In the genomic region with DNA sequence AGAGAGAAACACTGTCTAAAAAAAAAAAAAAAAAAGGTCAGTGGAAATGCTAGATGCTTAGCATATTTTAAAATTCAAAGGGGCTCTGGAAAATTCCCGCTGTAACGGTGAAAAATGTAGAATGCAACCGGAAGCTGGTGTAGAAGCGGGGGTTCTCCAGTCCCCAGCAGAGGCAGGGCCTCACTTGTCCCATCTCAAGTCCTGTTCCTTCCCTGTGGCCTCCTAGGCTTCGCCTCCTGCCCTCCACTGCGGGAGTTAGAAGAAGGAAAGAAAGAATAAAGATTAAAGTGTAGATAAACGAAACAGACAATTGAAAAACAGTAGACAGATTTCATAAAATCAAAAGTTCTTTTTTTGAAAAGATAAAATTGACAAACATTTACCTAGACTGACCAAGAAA, we compare ENCODE assay signal across 10 cellular contexts. TPM values are rescaled to one million over a fixed set of nuclear protein-coding genes. Genes with fewer than 3 reads are reported as not detected.
DNase-seq lines count a peak whose midpoint lies in the region; ATAC-seq, FAIRE-seq and TF ChIP-seq lines count a peak whose summit lies in the region.
"Had no signal": no experiment of that assay in that cellular context is flagged by ENCODE, and none has a peak within 500 bp of the region (broad histone marks: within the 10 kb centered on the region; RNA-seq: fewer than 3 reads in every experiment).

No MANE protein-coding gene starts in this region.

- H2BK5ac ChIP-seq in H1 (ENCODE audit: low read depth, low read length) = no peak overlapping the region

- peaks cover 12 to 22% (median 18%) of the 10 kb centered on the region in 3 donors for H3K4me1 Mint-ChIP-seq in T-cell

- no peak overlapping the region for H2BK20ac ChIP-seq in H1 (ENCODE audit: low read length)

- H3K79me2 ChIP-seq in DOHH2 (ENCODE audit: control insufficient read depth, low read length) (no peaks in the 10 kb centered on the region), H1 (ENCODE audit: control insufficient read depth in 1 of 2, insufficient read depth in 2 of 2, low read length in 2 of 2) (no peaks in the 10 kb centered on the region)

- no peak overlapping the region for H3K18ac ChIP-seq in H1 (ENCODE audit: extremely low read depth, low read length)

- H3K4me2 ChIP-seq in DOHH2 (ENCODE audit: low read length) (peak overlapping the region; percentile 77), H1 (ENCODE audit: insufficient read depth in 1 of 2, low read depth in 2 of 2, low read length in 2 of 2) (peak overlapping the region; percentile 55 to 76; a peak in 2 of 4 replicates)

- H3F3A ChIP-seq in DOHH2 (ENCODE audit: control insufficient read depth, insufficient read depth) = no peaks in the 10 kb centered on the region

- ATAC-seq in T-cell (replicated peaks in 1 of 4) (peak in 2 of 4 experiments; percentile 7 to 52), GM18502 (IDR thresholded peaks at IDR 0.05; ENCODE audit: poor library complexity, unreplicated experiment) (no peak)

- peaks cover 11% of the 10 kb centered on the region for H3K4me1 ChIP-seq in DOHH2 (ENCODE audit: control insufficient read depth, low read length)
- H3K4me1 ChIP-seq in H1 (replicated peaks in 1 of 4; ENCODE audit: control insufficient read depth in 3 of 4, insufficient read depth in 4 of 4, low read length in 3 of 4) = no peaks in the 10 kb centered on the region
- peaks cover 0 to 15% (median 10%) of the 10 kb centered on the region in 4 donors for H3K4me1 ChIP-seq in sigmoid colon

- H3K27me3 ChIP-seq in DOHH2 (ENCODE audit: control insufficient read depth, low read length) (peaks cover 20% of the 10 kb centered on the region), H1 (replicated peaks in 1 of 4; ENCODE audit: control insufficient read depth in 3 of 4, extremely low read depth in 1 of 4, insufficient read depth in 3 of 4, low read length in 3 of 4) (peaks cover 2 to 15% (median 9%) of the 10 kb centered on the region in 4 experiments), sigmoid colon (no peaks in the 10 kb centered on the region)
- H3K27me3 ChIP-seq: suprapubic skin had no signal

- no peaks in the 10 kb centered on the region for H3K9me3 ChIP-seq in DOHH2 (ENCODE audit: control insufficient read depth, insufficient read depth, low read length)
- no peaks in the 10 kb centered on the region; a peak in 1 of 4 replicates for H3K9me3 ChIP-seq in H1 (ENCODE audit: insufficient read depth in 2 of 2, low read depth in 1 of 2, low read length in 1 of 2)
- no peaks in the 10 kb centered on the region for H3K9me3 ChIP-seq in sigmoid colon
- H3K9me3 ChIP-seq: suprapubic skin had no signal

- no peak overlapping the region for H4K5ac ChIP-seq in H1 (ENCODE audit: insufficient read length, low read depth, low read length)

- no peak overlapping the region for H3K23ac ChIP-seq in H1 (ENCODE audit: insufficient read length)

- TF ChIP-seq CTCF in DOHH2 (IDR thresholded peaks at IDR 0.05; ENCODE audit: low read depth, low read length, poor library complexity, severe bottlenecking) (no peak), H1 (IDR thresholded peaks at IDR 0.05; ENCODE audit: control extremely low read depth in 1 of 3, insufficient read depth in 1 of 3, low read depth in 1 of 3, low read length in 3 of 3) (no peak), sigmoid colon (IDR thresholded peaks at IDR 0.05) (no peak)

- peaks cover 13 to 31% of the 10 kb centered on the region in 2 donors for H3K27me3 Mint-ChIP-seq in T-cell

- H3K79me1 ChIP-seq in H1 (ENCODE audit: low read depth, low read length) = no peaks in the 10 kb centered on the region

- no peak overlapping the region for H3K4ac ChIP-seq in H1 (replicated peaks; ENCODE audit: insufficient read length, low read depth, low read length)

- no peak for TF ChIP-seq RAD21 in H1 (IDR thresholded peaks at IDR 0.05 in 1 of 2, conservative IDR thresholded peaks at IDR 0.05 in 1 of 2; ENCODE audit: low read depth in 2 of 2, low read length in 2 of 2)

- H4K20me1 ChIP-seq in DOHH2 (ENCODE audit: control insufficient read depth, insufficient read depth, low read depth, low read length) (no peaks in the 10 kb centered on the region), H1 (replicated peaks in 1 of 2; ENCODE audit: control insufficient read depth in 1 of 2, insufficient read depth in 2 of 2, low read length in 2 of 2) (no peaks in the 10 kb centered on the region)

- no peaks in the 10 kb centered on the region; the same call in 1 of the 2 replicates for H3K23me2 ChIP-seq in H1 (ENCODE audit: low read depth, low read length)

- no peak overlapping the region for H2BK120ac ChIP-seq in H1 (replicated peaks; ENCODE audit: low read depth, low read length)

- peak overlapping the region; percentile 72 to 78 (median 77) for H3K4me3 Mint-ChIP-seq in T-cell

- H3K9ac ChIP-seq in H1 (replicated peaks in 1 of 4; ENCODE audit: extremely low read depth in 1 of 4, low read depth in 3 of 4, low read length in 3 of 4) = no peak overlapping the region

- no peak overlapping the region for H3K56ac ChIP-seq in H1 (replicated peaks; ENCODE audit: insufficient read length, low read depth, low read length)

- no peak overlapping the region for H2BK15ac ChIP-seq in H1 (ENCODE audit: low read length)

- CTCF ChIA-PET in T-cell (lab: Charles Lee) (interaction anchor here (0.6 to 1.8 kb wide), 10 partner anchors 10 to 145 kb away, joined by 3 to 20 read pairs (median 4); a partner anchor contains a TSS), H1 (lab: Charles Lee; ENCODE audit: partially characterized antibody) (interaction anchor here (0.6 to 2.2 kb wide), 12 partner anchors 8 to 1627 kb away, joined by 3 to 10 read pairs (median 4); a partner anchor contains a TSS)

- POLR2A ChIA-PET in T-cell (lab: Charles Lee) (interaction anchor here in 1 of 2 donors (0.7 kb wide), 1 partner anchor 47 kb away, joined by 9 read pairs; no protein-coding TSS in a partner anchor), H1 (lab: Charles Lee; ENCODE audit: partially characterized antibody) (no interaction called here)

- H3K27ac ChIP-seq in DOHH2 (ENCODE audit: low read depth, low read length) = no peak overlapping the region
- H3K27ac ChIP-seq in H1 (ENCODE audit: low read depth, low read length) = no peak overlapping the region
- peak overlapping the region in 3 of 4 donors; percentile 60 to 68 (median 67) for H3K27ac ChIP-seq in sigmoid colon
- H3K27ac ChIP-seq: suprapubic skin had no signal

- H3K36me3 ChIP-seq in DOHH2 (ENCODE audit: control insufficient read depth, low read length) = no peaks in the 10 kb centered on the region
- no peaks in the 10 kb centered on the region for H3K36me3 ChIP-seq in H1 (ENCODE audit: control insufficient read depth in 2 of 4, insufficient read depth in 4 of 4, low read length in 3 of 4)
- H3K36me3 ChIP-seq in sigmoid colon = no peaks in the 10 kb centered on the region
- H3K36me3 ChIP-seq: suprapubic skin had no signal

- no peak overlapping the region for H2AFZ ChIP-seq in H1 (ENCODE audit: low read length)

- no peaks in the 10 kb centered on the region for H3K9me3 Mint-ChIP-seq in T-cell

- FAIRE-seq in H1 (lab: Jason Lieb, UNC) = no peak

- WGBS in H1 (ENCODE audit: extremely low coverage in 1 of 2, insufficient coverage in 1 of 2, insufficient read length in 1 of 2, insufficient replicate concordance in 2 of 2, low coverage in 1 of 2, low lambda C conversion rate in 2 of 2, missing lambda C conversion rate in 1 of 2), 2 experiments = 67% methylated on average over 7 of the region's 7 CpGs; no CpG with 5 or more reads in 1 of the 2 experiments
- 39 to 50% methylated on average over 7 of the region's 7 CpGs for WGBS in sigmoid colon, 2 donors

- H3K4me3 ChIP-seq in DOHH2 (ENCODE audit: low read length) = peak overlapping the region; percentile 71; the same call in 1 of the 2 replicates
- peak overlapping the region in 1 of 4 experiments; percentile 58; a peak in 2 of 8 replicates for H3K4me3 ChIP-seq in H1 (ENCODE audit: extremely low read depth in 1 of 4, insufficient read depth in 2 of 4, low read depth in 3 of 4, low read length in 4 of 4)
- H3K4me3 ChIP-seq in sigmoid colon = peak overlapping the region in 3 of 4 donors; percentile 38 to 47 (median 40)
- H3K4me3 ChIP-seq: K562 had no signal

- H3K9me2 ChIP-seq in DOHH2 (replicated peaks; ENCODE audit: control insufficient read depth, low read length) = no peaks in the 10 kb centered on the region

- TF ChIP-seq EP300 in H1 (IDR thresholded peaks at IDR 0.05; ENCODE audit: borderline replicate concordance in 1 of 2, low read depth in 2 of 2, low read length in 2 of 2) = no peak
- no peak for TF ChIP-seq EP300 in sigmoid colon (IDR thresholded peaks at IDR 0.05)

- peak overlapping the region; percentile 83 for H3K27ac Mint-ChIP-seq in T-cell

- no peak overlapping the region for H4K91ac ChIP-seq in H1 (replicated peaks; ENCODE audit: insufficient read length, low read length)

- H2AK5ac ChIP-seq in H1 (ENCODE audit: low read depth, low read length) = no peak overlapping the region

- H3K14ac ChIP-seq in H1 (ENCODE audit: insufficient read length) = no peak overlapping the region

- no peak overlapping the region for H4K8ac ChIP-seq in H1 (ENCODE audit: extremely low read depth, insufficient read depth, low read length)

- TF ChIP-seq POLR2A in H1 (IDR thresholded peaks at IDR 0.05; ENCODE audit: control extremely low read depth in 1 of 2, low read depth in 2 of 2, low read length in 2 of 2) (no peak), sigmoid colon (IDR thresholded peaks at IDR 0.05) (no peak)

- intact Hi-C loops in sigmoid colon (cut with DNase I) = no loop called here

- no peak overlapping the region for H2BK12ac ChIP-seq in H1 (ENCODE audit: low read depth, low read length)

- DNase-seq in T-cell (peak in 8 of 34 experiments; percentile 7 to 38 (median 22)), H1 (ENCODE audit: low read depth in 1 of 2, low spot score in 2 of 2) (no peak), sigmoid colon (no peak), AG08396 (ENCODE audit: low spot score) (no peak), KG1 (lab: John Stamatoyannopoulos, UW) (no peak)
- no peak for DNase-seq in stimulated activated CD4-positive, alpha-beta T cell treated with anti-CD3 and anti-CD28 coated beads, Interleukin-2, amount 100 ng/mL, for 48 hours

- H3K36me3 Mint-ChIP-seq in T-cell = no peaks in the 10 kb centered on the region

TF ChIP-seq in H1, 55 proteins besides CTCF, POLR2A, EP300 and RAD21 (continues in another document):
- no peak for TF ChIP-seq GABPA (IDR thresholded peaks at IDR 0.05; ENCODE audit: borderline replicate concordance, insufficient read depth, low read length)
- TF ChIP-seq CREB1 (IDR thresholded peaks at IDR 0.05) = no peak

RNA-seq across cellular contexts. Expression of a gene that starts 14.8 kb away (rescaled TPM):
- total RNA-seq in T-cell = 10 to 100 TPM; 11.1 to 23.6 (median 18.8) TPM
- 5.6 and 6.2 TPM in 2 replicates for total RNA-seq in H1 (2021; fragmentation: NEBNext Ultra II Directional; extraction: Animal tissue kit (Norgen Biotek cat#: 25700))
- 1.7 TPM in 2 replicates for polyA plus RNA-seq in H1 (2011; rRNA removed)
- polyA plus RNA-seq in H1 (2011; cell fraction: cytosol; rRNA removed) = 2.2 TPM
- 1.9 TPM for polyA plus RNA-seq in H1 (2011; cell fraction: nucleus; rRNA removed)
- polyA plus RNA-seq in H1 (2012, experiment 1 of 2) = 1.7 to 2.7 TPM (median 2.1 TPM) in 4 replicates
- polyA plus RNA-seq in H1 (2012, experiment 2 of 2) = 0.42 TPM
- polyA plus RNA-seq in H1 (2013, experiment 1 of 2) = 5.0 TPM
- 3.6 TPM for polyA plus RNA-seq in H1 (2013, experiment 2 of 2)
- 2.0 and 3.3 TPM in 2 replicates for polyA minus RNA-seq in H1 (2011; rRNA and poly(A)+ RNA removed)
- polyA minus RNA-seq in H1 (2011; cell fraction: cytosol; rRNA and poly(A)+ RNA removed) = 3.4 TPM
- 6.4 TPM for polyA minus RNA-seq in H1 (2011; cell fraction: nucleus; rRNA and poly(A)+ RNA removed)
- total RNA-seq in sigmoid colon = 1 to 10 TPM; 5.0 to 8.1 (median 7.4) TPM
- polyA plus RNA-seq in sigmoid colon = 1 to 10 TPM in 2 of 3 donors, under 1 TPM in 1; 0.46 to 3.0 (median 1.8) TPM

Comparison
In these comparisons a context has a peak if more than half of its experiments do, and no peak if none do; other contexts are left out.
1. H3K27ac ChIP-seq: peak in sigmoid colon (3 of 4); none in DOHH2 (single experiment) and H1 (single experiment).